Comparison of ENCODE assay signal across 18 cellular contexts in the genomic region with DNA sequence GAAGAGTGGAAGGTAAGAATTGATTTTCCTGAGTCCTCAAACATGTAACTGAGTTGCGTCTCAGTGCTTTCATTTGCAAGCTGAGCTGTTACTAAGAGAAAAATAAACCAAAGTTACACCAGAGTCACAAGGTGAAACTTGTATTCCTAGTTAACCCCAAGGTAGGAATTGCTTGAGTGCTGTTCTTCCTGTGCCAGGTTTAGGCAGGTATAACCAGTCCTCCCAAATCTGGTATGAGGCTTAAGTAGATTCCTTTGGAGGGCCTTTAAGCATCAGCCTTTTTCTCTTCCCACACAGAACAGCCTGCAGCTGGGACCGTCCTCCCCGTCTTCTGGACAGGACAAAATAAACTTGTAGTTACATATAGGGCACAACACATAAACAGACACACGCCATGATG. TPM values are rescaled to one million over a fixed set of nuclear protein-coding genes. Genes with fewer than 3 reads are reported as not detected.
A peak's percentile ranks its signal among the peaks of the same experiment; 100 is the strongest.
DNase-seq lines count a peak whose midpoint lies in the region; ATAC-seq and TF ChIP-seq lines count a peak whose summit lies in the region.
"Had no signal": no experiment of that assay in that cellular context is flagged by ENCODE, and none has a peak within 500 bp of the region (broad histone marks: within the 10 kb centered on the region; RNA-seq: fewer than 3 reads in every experiment).

No MANE protein-coding gene starts in this region.

- no peaks in the 10 kb centered on the region for H3K9me3 Mint-ChIP-seq in GM23338
- no peaks in the 10 kb centered on the region for H3K9me3 Mint-ChIP-seq in neural crest cell
- no peaks in the 10 kb centered on the region for H3K9me3 Mint-ChIP-seq in type B pancreatic cell

- H3K36me3 Mint-ChIP-seq in GM23338 (ENCODE audit: low read depth): no peaks in the 10 kb centered on the region
- no peaks in the 10 kb centered on the region for H3K36me3 Mint-ChIP-seq in neural crest cell (ENCODE audit: low read depth)
- H3K36me3 Mint-ChIP-seq in type B pancreatic cell: no peaks in the 10 kb centered on the region
- H3K36me3 Mint-ChIP-seq: CD4-positive, alpha-beta memory T cell; IgD-negative memory B cell had no signal

- H3K27ac ChIP-seq in GM23338 (ENCODE audit: low read depth) (no peak overlapping the region), esophagus (ENCODE audit: low read depth in 2 of 2, low read length in 1 of 2) (peak overlapping the region; percentile 39 to 85)
- H3K27ac ChIP-seq: BLaER1, GM23248 had no signal

- 44 to 67% methylated on average over 4 of the region's 4 CpGs for WGBS in esophagus, 2 donors

- no peaks in the 10 kb centered on the region for H3K9me3 ChIP-seq in esophagus (ENCODE audit: control insufficient read depth in 2 of 2, insufficient read depth in 1 of 2, low read depth in 1 of 2, low read length in 1 of 2)

- H3K4me1 ChIP-seq in GM23338 (ENCODE audit: insufficient read depth) (peaks cover 20% of the 10 kb centered on the region; the same call in 1 of the 2 replicates), esophagus (ENCODE audit: control insufficient read depth in 2 of 2, insufficient read depth in 2 of 2, low read length in 1 of 2) (no peaks in the 10 kb centered on the region)
- H3K4me1 ChIP-seq: BLaER1 had no signal

- H3K4me3 Mint-ChIP-seq in GM23338: no peak overlapping the region
- peak overlapping the region; percentile 63 for H3K4me3 Mint-ChIP-seq in neural crest cell
- H3K4me3 Mint-ChIP-seq in type B pancreatic cell: peak overlapping the region; percentile 76
- H3K4me3 Mint-ChIP-seq: CD14-positive monocyte; CD4-positive, alpha-beta memory T cell; IgD-negative memory B cell had no signal

- H4K20me1 ChIP-seq in GM23338 (replicated peaks; ENCODE audit: insufficient read depth): no peaks in the 10 kb centered on the region
- H4K20me1 ChIP-seq: BLaER1 had no signal

- H3K27me3 Mint-ChIP-seq in GM23338 (ENCODE audit: insufficient read depth, low read depth, poor library complexity) (peaks cover 22% of the 10 kb centered on the region), neural crest cell (ENCODE audit: low read depth) (peaks cover 70% of the 10 kb centered on the region), type B pancreatic cell (peaks cover 49% of the 10 kb centered on the region)

- no peak overlapping the region for H3K4me2 ChIP-seq in GM23338
- H3K4me2 ChIP-seq: BLaER1 had no signal

- H3K4me3 ChIP-seq in GM23338: no peak overlapping the region
- H3K4me3 ChIP-seq in esophagus (ENCODE audit: low read depth in 1 of 2, low read length in 2 of 2): no peak overlapping the region
- H3K4me3 ChIP-seq: BLaER1, GM12878, GM23248 had no signal

- no peak for ATAC-seq in GM23338
- no peak for ATAC-seq in HG03565 (IDR thresholded peaks at IDR 0.05; ENCODE audit: unreplicated experiment)
- ATAC-seq in GM19455 (IDR thresholded peaks at IDR 0.05; ENCODE audit: unreplicated experiment): no peak
- ATAC-seq: GM12878, HepG2 had no signal

- H3K79me2 ChIP-seq in GM23338 (replicated peaks; ENCODE audit: insufficient read depth): no peaks in the 10 kb centered on the region

- DNase-seq in GM23338 (ENCODE audit: low spot score): no peak
- no peak for DNase-seq in neural crest cell (ENCODE audit: low read depth, low spot score)
- no peak for DNase-seq in type B pancreatic cell (ENCODE audit: extremely low spot score, unreplicated experiment)
- no peak for DNase-seq in DMS 273 treated with DMSO at 0.1 percent for 48 hours (lab: John Stamatoyannopoulos, UW)
- DNase-seq: 8988T; CD4-positive, alpha-beta memory T cell; DMS79 treated with DMSO at 0.1 percent for 48 hours; GM23248; HCEC 1CT had no signal

- H3F3A ChIP-seq in GM23338 (replicated peaks; ENCODE audit: low read depth): no peaks in the 10 kb centered on the region

- H3K27me3 ChIP-seq in GM23338 (ENCODE audit: insufficient read depth) (peaks cover 14% of the 10 kb centered on the region), esophagus (ENCODE audit: control insufficient read depth in 1 of 2, insufficient read depth in 2 of 2, low read length in 2 of 2) (no peaks in the 10 kb centered on the region)
- H3K27me3 ChIP-seq: BLaER1 had no signal

- H3K9me2 ChIP-seq in GM23338 (ENCODE audit: insufficient read depth): no peaks in the 10 kb centered on the region

- H3K36me3 ChIP-seq in GM23338 (ENCODE audit: insufficient read depth): no peaks in the 10 kb centered on the region
- H3K36me3 ChIP-seq in esophagus (ENCODE audit: control insufficient read depth in 2 of 2, insufficient read depth in 2 of 2, low read length in 1 of 2): no peaks in the 10 kb centered on the region
- H3K36me3 ChIP-seq: BLaER1 had no signal

- H3K4me1 Mint-ChIP-seq in GM23338 (peaks cover 19% of the 10 kb centered on the region), neural crest cell (peaks cover 10% of the 10 kb centered on the region), type B pancreatic cell (ENCODE audit: unreplicated experiment) (no peaks in the 10 kb centered on the region)

- TF ChIP-seq CTCF in GM23338 (conservative IDR thresholded peaks at IDR 0.05; ENCODE audit: low read depth in 2 of 2) (no peak), neural crest cell (conservative IDR thresholded peaks at IDR 0.05) (no peak), type B pancreatic cell (conservative IDR thresholded peaks at IDR 0.05) (no peak)

- H3K27ac Mint-ChIP-seq in GM23338 (no peak overlapping the region), neural crest cell (ENCODE audit: unreplicated experiment) (no peak overlapping the region), type B pancreatic cell (peak overlapping the region; percentile 86)
- H3K27ac Mint-ChIP-seq: CD14-positive monocyte; CD4-positive, alpha-beta memory T cell; IgD-negative memory B cell had no signal

- peak overlapping the region; percentile 44 for H2AFZ ChIP-seq in GM23338
- H2AFZ ChIP-seq: GM23248 had no signal

TF ChIP-seq in GM23338, 12 proteins besides CTCF, POLR2A, EP300 and RAD21 (continues in another document):
- TF ChIP-seq, protein P1, sequence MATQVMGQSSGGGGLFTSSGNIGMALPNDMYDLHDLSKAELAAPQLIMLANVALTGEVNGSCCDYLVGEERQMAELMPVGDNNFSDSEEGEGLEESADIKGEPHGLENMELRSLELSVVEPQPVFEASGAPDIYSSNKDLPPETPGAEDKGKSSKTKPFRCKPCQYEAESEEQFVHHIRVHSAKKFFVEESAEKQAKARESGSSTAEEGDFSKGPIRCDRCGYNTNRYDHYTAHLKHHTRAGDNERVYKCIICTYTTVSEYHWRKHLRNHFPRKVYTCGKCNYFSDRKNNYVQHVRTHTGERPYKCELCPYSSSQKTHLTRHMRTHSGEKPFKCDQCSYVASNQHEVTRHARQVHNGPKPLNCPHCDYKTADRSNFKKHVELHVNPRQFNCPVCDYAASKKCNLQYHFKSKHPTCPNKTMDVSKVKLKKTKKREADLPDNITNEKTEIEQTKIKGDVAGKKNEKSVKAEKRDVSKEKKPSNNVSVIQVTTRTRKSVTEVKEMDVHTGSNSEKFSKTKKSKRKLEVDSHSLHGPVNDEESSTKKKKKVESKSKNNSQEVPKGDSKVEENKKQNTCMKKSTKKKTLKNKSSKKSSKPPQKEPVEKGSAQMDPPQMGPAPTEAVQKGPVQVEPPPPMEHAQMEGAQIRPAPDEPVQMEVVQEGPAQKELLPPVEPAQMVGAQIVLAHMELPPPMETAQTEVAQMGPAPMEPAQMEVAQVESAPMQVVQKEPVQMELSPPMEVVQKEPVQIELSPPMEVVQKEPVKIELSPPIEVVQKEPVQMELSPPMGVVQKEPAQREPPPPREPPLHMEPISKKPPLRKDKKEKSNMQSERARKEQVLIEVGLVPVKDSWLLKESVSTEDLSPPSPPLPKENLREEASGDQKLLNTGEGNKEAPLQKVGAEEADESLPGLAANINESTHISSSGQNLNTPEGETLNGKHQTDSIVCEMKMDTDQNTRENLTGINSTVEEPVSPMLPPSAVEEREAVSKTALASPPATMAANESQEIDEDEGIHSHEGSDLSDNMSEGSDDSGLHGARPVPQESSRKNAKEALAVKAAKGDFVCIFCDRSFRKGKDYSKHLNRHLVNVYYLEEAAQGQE (IDR thresholded peaks at IDR 0.05; ENCODE audit: unreplicated experiment): no peak

RNA-seq across cellular contexts. Expression of gene BTC, which starts 2.3 kb away (rescaled TPM):
- 0.23 and 0.59 TPM in 2 replicates for total RNA-seq in GM23338 (2014; rRNA removed; shearing (Covaris generic))
- 0.18 TPM in 1 of 2 replicates, not detected in the other for polyA plus RNA-seq in GM23338 (2016; fragmentation: Nextera tagmentation; extraction: Ambion mirVana)
- polyA plus RNA-seq in esophagus: 1 to 10 TPM; 4.1 to 4.2 TPM
- total RNA-seq in neural crest cell: 0.14 TPM in 1 of 2 replicates, not detected in the other
- 1.4 and 2.0 TPM in 2 replicates for total RNA-seq in type B pancreatic cell (ENCODE audit: low replicate concordance)
- total RNA-seq: CD4-positive, alpha-beta memory T cell; GM12878; GM23248; HepG2 had no signal
- polyA plus RNA-seq: AG04450; CD14-positive monocyte; CD4-positive, alpha-beta memory T cell; GM12878; GM23248; HepG2; IgD-negative memory B cell had no signal
